Comparison of ENCODE assay signal across 14 cellular contexts in genomic region chr3:111963424-111963823, GRCh38. TPM values are rescaled to one million over a fixed set of nuclear protein-coding genes. Genes with fewer than 3 reads are reported as not detected.
DNase-seq lines count a peak whose midpoint lies in the region; ATAC-seq, FAIRE-seq and TF ChIP-seq lines count a peak whose summit lies in the region.
"Had no signal": no experiment of that assay in that cellular context is flagged by ENCODE, and none has a peak within 500 bp of the region (broad histone marks: within the 10 kb centered on the region; RNA-seq: fewer than 3 reads in every experiment).

No MANE protein-coding gene starts in this region.

- TF ChIP-seq CTCF in HCT116 (IDR thresholded peaks at IDR 0.05 in 2 of 3, conservative IDR thresholded peaks at IDR 0.05 in 1 of 3; ENCODE audit: borderline replicate concordance in 1 of 3, insufficient read depth in 1 of 3, low read depth in 2 of 3, low read length in 2 of 3): no peak
- no peak for TF ChIP-seq CTCF in colonic mucosa (IDR thresholded peaks at IDR 0.05)

- H3K4me2 ChIP-seq in HCT116 (ENCODE audit: low read length): peak overlapping the region; percentile 37

- intact Hi-C loops in HCT116 (cut with micrococcal nuclease) (no loop called here), colonic mucosa (cut with DNase I) (no loop called here)

- peak; percentile 73 for FAIRE-seq in islet of Langerhans (lab: Jason Lieb, UNC)
- FAIRE-seq: TTC549 had no signal

- H3K9ac ChIP-seq in HCT116 (ENCODE audit: low read length) (peak overlapping the region; percentile 31), adipocyte (ENCODE audit: low read length) (peak overlapping the region; percentile 46), colonic mucosa (ENCODE audit: low read depth in 2 of 2, low read length in 2 of 2) (no peak overlapping the region)

- H3K27ac ChIP-seq in HCT116 (ENCODE audit: low read depth, low read length): peak overlapping the region; percentile 85
- H3K27ac ChIP-seq in colonic mucosa: no peak overlapping the region
- H3K27ac ChIP-seq: cardiac muscle cell had no signal

- H3K9me3 ChIP-seq in HCT116 (ENCODE audit: control insufficient read depth in 1 of 2, insufficient read depth in 1 of 2, low read depth in 1 of 2, low read length in 2 of 2): no peaks in the 10 kb centered on the region
- no peaks in the 10 kb centered on the region for H3K9me3 ChIP-seq in adipocyte (ENCODE audit: control insufficient read depth, low read length)
- H3K9me3 ChIP-seq in colonic mucosa: no peaks in the 10 kb centered on the region
- H3K9me3 ChIP-seq: upper lobe of left lung had no signal

- no peak overlapping the region for H2AFZ ChIP-seq in HCT116 (ENCODE audit: low read depth, low read length, poor library complexity, severe bottlenecking)

- H3K79me2 ChIP-seq in HCT116 (ENCODE audit: insufficient read depth, low read length): peaks cover 3% of the 10 kb centered on the region; the same call in 1 of the 2 replicates

- CTCF ChIA-PET in HCT116 (lab: Charles Lee): interaction anchor here (1.3 to 2.6 kb wide), 3 partner anchors 15 to 80 kb away, joined by 4 to 7 read pairs (median 6); partner anchors contain the start of gene ABHD10

- no peaks in the 10 kb centered on the region for H3K9me2 ChIP-seq in HCT116 (ENCODE audit: insufficient read depth)

- DNase-seq in ACHN: peak; percentile 19
- peak; percentile 62 for DNase-seq in HCT116 (ENCODE audit: low read depth, low spot score)
- peak; percentile 69 for DNase-seq in adipocyte (ENCODE audit: low read depth)
- DNase-seq in 8988T: no peak
- no peak for DNase-seq in NK-92 treated with Interleukin-12 subunit alpha and Interleukin-12 subunit beta, amount 100 ng/mL, for 24 hours (lab: John Stamatoyannopoulos, UW)
- DNase-seq in colonic mucosa: no peak
- no peak for DNase-seq in NCI-H748 treated with DMSO at 0.1 percent for 48 hours (lab: John Stamatoyannopoulos, UW)
- DNase-seq: CD4-positive, alpha-beta T cell; NCI-H1930; upper lobe of left lung had no signal

- H3K27me3 ChIP-seq in HCT116 (ENCODE audit: insufficient read depth, low read length) (no peaks in the 10 kb centered on the region), adipocyte (replicated peaks; ENCODE audit: control insufficient read depth, insufficient read depth, low read length) (no peaks in the 10 kb centered on the region), colonic mucosa (no peaks in the 10 kb centered on the region)
- H3K27me3 ChIP-seq: cardiac muscle cell, upper lobe of left lung had no signal

- H3K36me3 ChIP-seq in HCT116 (ENCODE audit: control insufficient read depth in 1 of 2, insufficient read depth in 2 of 2, low read length in 2 of 2) (peaks cover 6 to 27% of the 10 kb centered on the region in 2 experiments; a peak in 2 of 4 replicates), adipocyte (ENCODE audit: control insufficient read depth, insufficient read depth, low read length, severe bottlenecking) (peaks cover 58% of the 10 kb centered on the region), colonic mucosa (no peaks in the 10 kb centered on the region)
- H3K36me3 ChIP-seq: cardiac muscle cell had no signal

- BruUV-seq in HCT116 (replicated peaks; lab: Mats Ljungman, UMichigan): no TSS peak

- in situ Hi-C loops in ACHN (cut with HindIII; ENCODE audit: low pct_ligation_motif_present, low pct_unique_long_range_greater_than_20kb, low sequenced_read_pairs): no loop called here

- POLR2A ChIA-PET in HCT116 (lab: Charles Lee): interaction anchor here (1.7 kb wide), 1 partner anchor 15 kb away, joined by 17 read pairs; the partner anchor contains the start of gene ABHD10

- RAD21 ChIA-PET in HCT116 (lab: Charles Lee; ENCODE audit: low non-redundant PET in 1 of 2, low total read pairs in 2 of 2, uncharacterized antibody in 2 of 2, unreplicated experiment in 2 of 2): no interaction called here

- no peaks in the 10 kb centered on the region for H4K20me1 ChIP-seq in HCT116 (ENCODE audit: insufficient read depth)

- TF ChIP-seq RAD21 in HCT116 (IDR thresholded peaks at IDR 0.05; ENCODE audit: low read depth): peak; percentile 38

- H3K4me3 ChIP-seq in HCT116 (replicated peaks in 1 of 2; ENCODE audit: low read depth in 1 of 2, low read length in 2 of 2): no peak overlapping the region
- no peak overlapping the region for H3K4me3 ChIP-seq in adipocyte (ENCODE audit: low read length)
- no peak overlapping the region for H3K4me3 ChIP-seq in colonic mucosa
- H3K4me3 ChIP-seq: cardiac muscle cell, upper lobe of left lung had no signal

- TF ChIP-seq POLR2A in HCT116 (IDR thresholded peaks at IDR 0.05; ENCODE audit: borderline replicate concordance, extremely low read depth, insufficient read depth, insufficient read length): no peak

- peaks cover 54 to 69% of the 10 kb centered on the region in 2 experiments for H3K4me1 ChIP-seq in HCT116 (ENCODE audit: control insufficient read depth in 1 of 2, insufficient read depth in 2 of 2, low read length in 2 of 2)
- H3K4me1 ChIP-seq in adipocyte (ENCODE audit: control insufficient read depth, insufficient read depth, low read length): peaks cover 27% of the 10 kb centered on the region
- H3K4me1 ChIP-seq in colonic mucosa: no peaks in the 10 kb centered on the region

- ATAC-seq in HCT116: peak; percentile 37
- ATAC-seq: sciatic nerve had no signal

TF ChIP-seq in HCT116, 20 proteins besides CTCF, POLR2A, EP300 and RAD21 (continues in another document):
- TF ChIP-seq FOSL1 (IDR thresholded peaks at IDR 0.05; ENCODE audit: low read depth): peak; percentile 92
- TF ChIP-seq, protein P1, sequence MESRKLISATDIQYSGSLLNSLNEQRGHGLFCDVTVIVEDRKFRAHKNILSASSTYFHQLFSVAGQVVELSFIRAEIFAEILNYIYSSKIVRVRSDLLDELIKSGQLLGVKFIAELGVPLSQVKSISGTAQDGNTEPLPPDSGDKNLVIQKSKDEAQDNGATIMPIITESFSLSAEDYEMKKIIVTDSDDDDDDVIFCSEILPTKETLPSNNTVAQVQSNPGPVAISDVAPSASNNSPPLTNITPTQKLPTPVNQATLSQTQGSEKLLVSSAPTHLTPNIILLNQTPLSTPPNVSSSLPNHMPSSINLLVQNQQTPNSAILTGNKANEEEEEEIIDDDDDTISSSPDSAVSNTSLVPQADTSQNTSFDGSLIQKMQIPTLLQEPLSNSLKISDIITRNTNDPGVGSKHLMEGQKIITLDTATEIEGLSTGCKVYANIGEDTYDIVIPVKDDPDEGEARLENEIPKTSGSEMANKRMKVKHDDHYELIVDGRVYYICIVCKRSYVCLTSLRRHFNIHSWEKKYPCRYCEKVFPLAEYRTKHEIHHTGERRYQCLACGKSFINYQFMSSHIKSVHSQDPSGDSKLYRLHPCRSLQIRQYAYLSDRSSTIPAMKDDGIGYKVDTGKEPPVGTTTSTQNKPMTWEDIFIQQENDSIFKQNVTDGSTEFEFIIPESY (IDR thresholded peaks at IDR 0.05; ENCODE audit: extremely low read depth, insufficient replicate concordance, low read length): no peak
- no peak for TF ChIP-seq EZH2phosphoT487 (IDR thresholded peaks at IDR 0.05; ENCODE audit: borderline replicate concordance)
- TF ChIP-seq ELF1 (IDR thresholded peaks at IDR 0.05; ENCODE audit: borderline replicate concordance, low read depth): no peak
- TF ChIP-seq, protein P2, sequence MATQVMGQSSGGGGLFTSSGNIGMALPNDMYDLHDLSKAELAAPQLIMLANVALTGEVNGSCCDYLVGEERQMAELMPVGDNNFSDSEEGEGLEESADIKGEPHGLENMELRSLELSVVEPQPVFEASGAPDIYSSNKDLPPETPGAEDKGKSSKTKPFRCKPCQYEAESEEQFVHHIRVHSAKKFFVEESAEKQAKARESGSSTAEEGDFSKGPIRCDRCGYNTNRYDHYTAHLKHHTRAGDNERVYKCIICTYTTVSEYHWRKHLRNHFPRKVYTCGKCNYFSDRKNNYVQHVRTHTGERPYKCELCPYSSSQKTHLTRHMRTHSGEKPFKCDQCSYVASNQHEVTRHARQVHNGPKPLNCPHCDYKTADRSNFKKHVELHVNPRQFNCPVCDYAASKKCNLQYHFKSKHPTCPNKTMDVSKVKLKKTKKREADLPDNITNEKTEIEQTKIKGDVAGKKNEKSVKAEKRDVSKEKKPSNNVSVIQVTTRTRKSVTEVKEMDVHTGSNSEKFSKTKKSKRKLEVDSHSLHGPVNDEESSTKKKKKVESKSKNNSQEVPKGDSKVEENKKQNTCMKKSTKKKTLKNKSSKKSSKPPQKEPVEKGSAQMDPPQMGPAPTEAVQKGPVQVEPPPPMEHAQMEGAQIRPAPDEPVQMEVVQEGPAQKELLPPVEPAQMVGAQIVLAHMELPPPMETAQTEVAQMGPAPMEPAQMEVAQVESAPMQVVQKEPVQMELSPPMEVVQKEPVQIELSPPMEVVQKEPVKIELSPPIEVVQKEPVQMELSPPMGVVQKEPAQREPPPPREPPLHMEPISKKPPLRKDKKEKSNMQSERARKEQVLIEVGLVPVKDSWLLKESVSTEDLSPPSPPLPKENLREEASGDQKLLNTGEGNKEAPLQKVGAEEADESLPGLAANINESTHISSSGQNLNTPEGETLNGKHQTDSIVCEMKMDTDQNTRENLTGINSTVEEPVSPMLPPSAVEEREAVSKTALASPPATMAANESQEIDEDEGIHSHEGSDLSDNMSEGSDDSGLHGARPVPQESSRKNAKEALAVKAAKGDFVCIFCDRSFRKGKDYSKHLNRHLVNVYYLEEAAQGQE (IDR thresholded peaks at IDR 0.05; ENCODE audit: low read depth): no peak
- TF ChIP-seq, protein P3, sequence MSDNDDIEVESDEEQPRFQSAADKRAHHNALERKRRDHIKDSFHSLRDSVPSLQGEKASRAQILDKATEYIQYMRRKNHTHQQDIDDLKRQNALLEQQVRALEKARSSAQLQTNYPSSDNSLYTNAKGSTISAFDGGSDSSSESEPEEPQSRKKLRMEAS (IDR thresholded peaks at IDR 0.05): peak; percentile 71; the same call in 1 of the 2 replicates
- TF ChIP-seq ZFX (IDR thresholded peaks at IDR 0.05): no peak
- TF ChIP-seq JUND (IDR thresholded peaks at IDR 0.05): peak; percentile 88
- TF ChIP-seq TCF7L2 (IDR thresholded peaks at IDR 0.05; ENCODE audit: borderline replicate concordance, extremely low read depth, insufficient read depth, insufficient read length): no peak
- TF ChIP-seq EGR1 (IDR thresholded peaks at IDR 0.05; ENCODE audit: low read depth): peak; percentile 2; the same call in 1 of the 2 replicates
- no peak for TF ChIP-seq POLR2AphosphoS5 (IDR thresholded peaks at IDR 0.05; ENCODE audit: low read depth, low read length)
- TF ChIP-seq, protein P4, sequence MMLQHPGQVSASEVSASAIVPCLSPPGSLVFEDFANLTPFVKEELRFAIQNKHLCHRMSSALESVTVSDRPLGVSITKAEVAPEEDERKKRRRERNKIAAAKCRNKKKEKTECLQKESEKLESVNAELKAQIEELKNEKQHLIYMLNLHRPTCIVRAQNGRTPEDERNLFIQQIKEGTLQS (IDR thresholded peaks at IDR 0.05): peak; percentile 42; the same call in 1 of the 2 replicates
- peak; percentile 93 for TF ChIP-seq SP1 (IDR thresholded peaks at IDR 0.05; ENCODE audit: low read depth)
- TF ChIP-seq SRF (IDR thresholded peaks at IDR 0.05; ENCODE audit: low read depth): peak; percentile 58

RNA-seq across cellular contexts. Expression of gene ABHD10, which starts 15.4 kb away (rescaled TPM):
- total RNA-seq in HCT116 (2021; ENCODE audit: unreplicated experiment): 295 TPM
- polyA plus RNA-seq in HCT116 (2012): 142 and 150 TPM in 2 replicates
- 10 to 100 TPM; 27.8 to 31.7 TPM for total RNA-seq in colonic mucosa

RNA-seq across cellular contexts. Expression of gene TAGLN3, which starts 35.3 kb away (rescaled TPM):
- total RNA-seq in HCT116 (2021; ENCODE audit: unreplicated experiment) (0.64 TPM), colonic mucosa (1 to 10 TPM in 1 of 2 donors, not detected in 1; 1.8 TPM)
- 0.35 and 0.47 TPM in 2 replicates for polyA plus RNA-seq in HCT116 (2012)

Comparison
In these comparisons a context has a peak if more than half of its experiments do, and no peak if none do; other contexts are left out.
1. DNase-seq: peak in ACHN (single experiment), HCT116 (single experiment) and adipocyte (single experiment); none in 8988T (single experiment), NK-92 treated with Interleukin-12 subunit alpha and Interleukin-12 subunit beta, amount 100 ng/mL, for 24 hours (single experiment), colonic mucosa (single experiment) and NCI-H748 treated with DMSO at 0.1 percent for 48 hours (single experiment).
2. H3K9ac ChIP-seq: peak in HCT116 (single experiment) and adipocyte (single experiment); none in colonic mucosa (0 of 2).